ENCODE assay signal across 8 cellular contexts in the genomic region with DNA sequence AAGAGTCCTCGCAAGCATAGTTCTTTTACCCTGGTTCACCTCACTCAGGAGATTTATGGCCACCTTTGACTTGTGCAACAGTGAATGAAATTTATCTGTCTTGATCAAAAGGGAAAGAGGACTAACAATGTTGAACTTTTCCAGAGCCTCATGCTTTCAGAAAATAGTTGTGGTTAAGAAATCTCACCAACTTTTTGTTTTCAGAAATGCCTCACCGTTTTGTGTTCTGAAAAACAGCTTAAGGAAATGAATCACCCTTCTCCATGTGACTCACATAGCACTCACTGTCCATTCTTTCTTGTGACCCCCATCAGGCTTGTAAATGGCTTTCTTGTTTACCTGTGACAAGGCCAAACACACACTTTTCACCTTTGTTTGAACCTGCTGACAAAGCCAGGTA.
A peak's percentile ranks its signal among the peaks of the same experiment; 100 is the strongest.
DNase-seq lines count a peak whose midpoint lies in the region; ATAC-seq, FAIRE-seq and TF ChIP-seq lines count a peak whose summit lies in the region.

No MANE protein-coding gene starts in this region.

- H3K27me3 ChIP-seq in small intestine (ENCODE audit: control insufficient read depth in 2 of 2, insufficient read depth in 2 of 2, low read length in 2 of 2), result no peaks in the 10 kb centered on the region

- ATAC-seq in GM21367 (IDR thresholded peaks at IDR 0.05; ENCODE audit: unreplicated experiment) (peak; percentile 52), Right ventricle myocardium inferior (no peak)

- no peaks in the 10 kb centered on the region for H3K36me3 ChIP-seq in small intestine (ENCODE audit: control insufficient read depth in 2 of 2, insufficient read depth in 2 of 2, low read length in 2 of 2)

- H3K4me3 ChIP-seq in small intestine (ENCODE audit: low read depth in 1 of 2, low read length in 2 of 2), result no peak overlapping the region
- H3K4me3 ChIP-seq in lower leg skin (ENCODE audit: low read depth, poor library complexity, severe bottlenecking), result no peak overlapping the region

- intact Hi-C loops in Right ventricle myocardium inferior (cut with DNase I), result loop anchor here (10.0 kb wide), 1 partner anchor 420 kb away; no protein-coding TSS in a partner anchor
- intact Hi-C loops in lower leg skin (cut with DNase I; ENCODE audit: low total_unique reads), result loop anchor here (5.0 kb wide), 1 partner anchor 177 kb away; no protein-coding TSS in a partner anchor

- TF ChIP-seq CTCF in AG09319 (IDR thresholded peaks at IDR 0.05; ENCODE audit: low read depth, low read length), result no peak
- no peak for TF ChIP-seq CTCF in lower leg skin (IDR thresholded peaks at IDR 0.05)

- H3K27ac ChIP-seq in small intestine (ENCODE audit: low read depth in 1 of 2, low read length in 1 of 2), result no peak overlapping the region

- 58 to 79% (median 67%) methylated on average over 2 of the region's 2 CpGs for WGBS in small intestine, 3 donors
- 42 to 53% methylated on average over 2 of the region's 2 CpGs for WGBS in lower leg skin, 2 donors

- H3K4me1 ChIP-seq in small intestine (ENCODE audit: control insufficient read depth in 2 of 2, insufficient read depth in 1 of 2, low read depth in 1 of 2, low read length in 1 of 2), result no peaks in the 10 kb centered on the region

- DNase-seq in AG09319 (ENCODE audit: extremely low read depth, low read depth) (peak; percentile 41), HT-29 (ENCODE audit: low spot score) (peak; percentile 88), dedifferentiated amniotic fluid mesenchymal stem cell (ENCODE audit: extremely low spot score) (peak; percentile 83), small intestine (peak; percentile 9), Right ventricle myocardium inferior (ENCODE audit: missing footprints) (no peak), NCI-H2227 treated with DMSO at 0.1 percent for 48 hours (lab: John Stamatoyannopoulos, UW) (no peak), lower leg skin (ENCODE audit: low spot score in 2 of 2) (no peak)

- H3K9me3 ChIP-seq in small intestine (ENCODE audit: control insufficient read depth, low read depth), result no peaks in the 10 kb centered on the region

- TF ChIP-seq POLR2A in lower leg skin (IDR thresholded peaks at IDR 0.05), result no peak

- no peak for FAIRE-seq in small intestine (lab: Jason Lieb, UNC)

Comparison
In these comparisons a context has a peak if more than half of its experiments do, and no peak if none do; other contexts are left out.
1. DNase-seq: peak in AG09319 (single experiment), HT-29 (single experiment), dedifferentiated amniotic fluid mesenchymal stem cell (single experiment) and small intestine (single experiment); none in Right ventricle myocardium inferior (single experiment), NCI-H2227 treated with DMSO at 0.1 percent for 48 hours (single experiment) and lower leg skin (0 of 2).